Comparison of ENCODE assay signal across 16 cellular contexts in genomic region chr10:64023926-64024465, GRCh38.
"Had no signal": no experiment of that assay in that cellular context is flagged by ENCODE, and none has a peak within 500 bp of the region (broad histone marks: within the 10 kb centered on the region; RNA-seq: fewer than 3 reads in every experiment).

No MANE protein-coding gene starts in this region.

- DNase-seq: KBM-7, MV-4-11, NCI-H1048, NCI-H1105, NCI-H1417, NCI-H1436 treated with DMSO at 0.1 percent for 48 hours, NCI-H1694, NCI-H187 treated with DMSO at 0.1 percent for 48 hours, NCI-H2029 treated with DMSO at 0.1 percent for 48 hours, NCI-H2171 treated with DMSO at 0.1 percent for 48 hours, NCI-H345, NCI-H446 treated with DMSO at 0.1 percent for 48 hours, NCI-H510A treated with DMSO at 0.1 percent for 48 hours, NCI-H526, SHP77 had no signal

- ATAC-seq: SK-N-SH treated with all-trans-retinoic acid at 6 μM for 48 hours had no signal
